ENCODE assay signal across 8 cellular contexts in the genomic region with DNA sequence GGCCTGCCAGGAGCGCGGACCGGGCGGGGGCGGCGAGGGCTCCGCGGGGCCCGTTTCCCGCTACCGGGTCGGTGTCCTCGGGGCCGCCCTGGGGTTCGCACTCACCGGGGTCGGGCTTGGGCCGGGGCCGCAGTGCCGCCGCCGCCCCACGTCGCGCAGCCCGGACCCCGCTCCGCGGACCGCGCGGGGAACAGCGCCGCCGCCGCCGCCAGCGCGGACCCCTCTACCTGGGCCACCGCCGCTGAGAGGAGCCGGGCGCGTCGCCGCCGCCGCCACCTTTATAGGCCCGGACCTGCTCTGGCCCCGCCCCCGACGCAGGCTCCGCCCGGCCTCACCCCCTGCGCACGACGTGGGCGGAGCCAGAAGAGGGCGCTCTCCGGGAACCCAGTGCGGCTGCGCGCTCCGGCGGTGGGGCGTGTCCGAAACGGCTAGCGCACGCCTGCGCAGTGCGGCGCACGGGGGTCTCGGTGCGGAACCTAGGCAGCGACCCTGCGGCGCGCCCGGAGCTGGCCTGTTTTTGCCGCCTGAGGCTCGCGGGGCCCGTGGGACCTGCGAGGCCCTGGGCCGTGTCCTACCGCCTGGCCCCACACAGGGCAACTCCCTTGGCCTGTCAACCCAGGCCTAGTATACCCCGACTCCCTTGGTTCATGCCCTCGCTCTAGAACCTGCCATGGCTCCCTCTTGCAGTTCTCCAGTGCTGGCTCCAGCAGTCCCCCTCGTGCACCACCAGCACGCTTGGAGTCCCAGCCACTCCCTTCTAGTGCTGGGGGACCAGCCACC. TPM values are rescaled to one million over a fixed set of nuclear protein-coding genes. Genes with fewer than 3 reads are reported as not detected.
DNase-seq lines count a peak whose midpoint lies in the region; ATAC-seq and TF ChIP-seq lines count a peak whose summit lies in the region.

TSS of gene MKNK2 (minus strand) at position 254 of the 780 bp plus-strand sequence. CDS start 393 bp downstream, outside the sequence.

- intact Hi-C loops in stomach (cut with DNase I; ENCODE audit: low total_unique reads) = no loop called here

- peaks cover 45% of the 10 kb centered on the region for H4K20me1 ChIP-seq in Karpas-422 (ENCODE audit: insufficient read depth, low read depth, low read length)
- H4K20me1 ChIP-seq in neural cell (ENCODE audit: insufficient read depth) = peaks cover 6% of the 10 kb centered on the region

- H3K27me3 ChIP-seq in Karpas-422 (ENCODE audit: low read length) (no peaks in the 10 kb centered on the region), RWPE2 (ENCODE audit: insufficient read depth, poor library complexity, severe bottlenecking) (no peaks in the 10 kb centered on the region), neural cell (ENCODE audit: insufficient read depth, low read depth, low read length) (no peaks in the 10 kb centered on the region), stomach (no peaks in the 10 kb centered on the region)

- no peaks in the 10 kb centered on the region for H3K9me2 ChIP-seq in Karpas-422 (replicated peaks; ENCODE audit: insufficient read depth, low read length)
- H3K9me2 ChIP-seq in neural cell (ENCODE audit: insufficient read depth, low read length) = no peaks in the 10 kb centered on the region

- peak in 1 of 4 donors; percentile 21 for TF ChIP-seq POLR2A in stomach (IDR thresholded peaks at IDR 0.05)

- WGBS in stomach, 5 donors = 1 to 4% (median 2%) methylated on average over 11 to 92 of the region's 92 CpGs

- no peaks in the 10 kb centered on the region for H3K9me3 ChIP-seq in Karpas-422 (ENCODE audit: low read length)
- no peaks in the 10 kb centered on the region for H3K9me3 ChIP-seq in RWPE2 (ENCODE audit: severe bottlenecking)
- H3K9me3 ChIP-seq in neural cell (ENCODE audit: low read length) = no peaks in the 10 kb centered on the region
- no peaks in the 10 kb centered on the region for H3K9me3 ChIP-seq in stomach

- H3K36me3 ChIP-seq in Karpas-422 (ENCODE audit: insufficient read depth, low read length) = peaks cover 25% of the 10 kb centered on the region
- H3K36me3 ChIP-seq in RWPE2 (ENCODE audit: low read depth) = peaks cover 44% of the 10 kb centered on the region
- H3K36me3 ChIP-seq in neural cell (ENCODE audit: insufficient read depth, low read length) = no peaks in the 10 kb centered on the region
- H3K36me3 ChIP-seq in stomach = peaks cover 5 to 26% (median 21%) of the 10 kb centered on the region in 4 donors

- peak within 1 kb of the TSS; percentile 93 for H3K27ac ChIP-seq in Karpas-422 (ENCODE audit: low read length)
- H3K27ac ChIP-seq in RWPE2 (ENCODE audit: poor library complexity, severe bottlenecking) = peak within 1 kb of the TSS; percentile 83
- peak within 1 kb of the TSS; percentile 76 for H3K27ac ChIP-seq in neural cell (ENCODE audit: low read length)
- H3K27ac ChIP-seq in stomach = peak within 1 kb of the TSS; percentile 94 to 100 (median 100)

- no peaks in the 10 kb centered on the region for H3F3A ChIP-seq in neural cell (ENCODE audit: insufficient read depth, low read length, poor library complexity, severe bottlenecking)

- TF ChIP-seq RAD21 in neural cell (conservative IDR thresholded peaks at IDR 0.05) = peak; percentile 50

- H3K79me2 ChIP-seq in Karpas-422 (ENCODE audit: low read length) (peaks cover 39% of the 10 kb centered on the region), neural cell (replicated peaks; ENCODE audit: insufficient read depth, low read length) (peaks cover 29% of the 10 kb centered on the region)

- TF ChIP-seq EP300 in neural cell (conservative IDR thresholded peaks at IDR 0.05; ENCODE audit: poor library complexity, severe bottlenecking) = peak; percentile 45
- no peak for TF ChIP-seq EP300 in stomach (IDR thresholded peaks at IDR 0.05)

- H3K9ac ChIP-seq in Karpas-422 (ENCODE audit: low read length) = peak within 1 kb of the TSS; percentile 93
- peak within 1 kb of the TSS; percentile 82 for H3K9ac ChIP-seq in neural cell (ENCODE audit: low read length)

- H3K4me3 ChIP-seq in Karpas-422 (ENCODE audit: low read length) = peak within 1 kb of the TSS; percentile 84
- peak within 1 kb of the TSS; percentile 77 for H3K4me3 ChIP-seq in RWPE2 (ENCODE audit: severe bottlenecking)
- H3K4me3 ChIP-seq in fibroblast of the aortic adventitia (ENCODE audit: low read depth, low read length) = peak within 1 kb of the TSS; percentile 89
- H3K4me3 ChIP-seq in neural cell (ENCODE audit: low read length) = peak within 1 kb of the TSS; percentile 98
- H3K4me3 ChIP-seq in stomach = peak within 1 kb of the TSS; percentile 75 to 99 (median 98)

- H3K4me2 ChIP-seq in Karpas-422 (ENCODE audit: low read depth, low read length, poor library complexity, severe bottlenecking) = peak within 1 kb of the TSS; percentile 92
- peak within 1 kb of the TSS; percentile 97 for H3K4me2 ChIP-seq in neural cell (ENCODE audit: low read length)

- TF ChIP-seq CTCF in RWPE2 (IDR thresholded peaks at IDR 0.05; ENCODE audit: poor library complexity, severe bottlenecking) (peak; percentile 44), fibroblast of the aortic adventitia (IDR thresholded peaks at IDR 0.05; ENCODE audit: insufficient read depth, low read length) (peak; percentile 43), neural cell (IDR thresholded peaks at IDR 0.05; ENCODE audit: poor library complexity, severe bottlenecking) (peak; percentile 98), stomach (IDR thresholded peaks at IDR 0.05) (peak in 4 of 7 experiments; percentile 39 to 80 (median 62))

- ATAC-seq in GM21717 (IDR thresholded peaks at IDR 0.05; ENCODE audit: unreplicated experiment) (peak; percentile 29), RWPE2 (ENCODE audit: low read depth) (peak; percentile 53)

- DNase-seq in Daoy (ENCODE audit: low read depth) = peak; percentile 92
- DNase-seq in Karpas-422 = peak; percentile 96
- peak; percentile 77 for DNase-seq in RWPE2 (ENCODE audit: low spot score)
- peak; percentile 88 for DNase-seq in activated effector memory CD4-positive, alpha-beta T cell treated with Interleukin-2 at 50 U/mL for 16 hours
- DNase-seq in fibroblast of the aortic adventitia (ENCODE audit: low read depth) = peak; percentile 85
- DNase-seq in stomach = peak; percentile 94

- H2AFZ ChIP-seq in Karpas-422 (ENCODE audit: low read length) = 0 out of 2 replicates have a peak within 1 kb of the TSS, but pooled peaks have one; percentile 5
- H2AFZ ChIP-seq in neural cell (ENCODE audit: low read depth, low read length) = peak within 1 kb of the TSS; percentile 14

- H3K4me1 ChIP-seq in Karpas-422 (ENCODE audit: low read length) (peaks cover 68% of the 10 kb centered on the region), RWPE2 (ENCODE audit: insufficient read depth, poor library complexity, severe bottlenecking) (peaks cover 47% of the 10 kb centered on the region), stomach (peaks cover 61 to 81% (median 80%) of the 10 kb centered on the region in 4 donors)

TF ChIP-seq in neural cell, 6 proteins besides CTCF, POLR2A, EP300 and RAD21:
- TF ChIP-seq POLR2AphosphoS5 (IDR thresholded peaks at IDR 0.05) (peak; percentile 95), MXI1 (conservative IDR thresholded peaks at IDR 0.05; ENCODE audit: poor library complexity, severe bottlenecking) (peak; percentile 64), REST (IDR thresholded peaks at IDR 0.05; ENCODE audit: borderline replicate concordance) (peak; percentile 67), TAF1 (IDR thresholded peaks at IDR 0.05; ENCODE audit: low read depth) (peak; percentile 67), EZH2 (IDR thresholded peaks at IDR 0.05; ENCODE audit: borderline replicate concordance, insufficient read depth, low read length, poor library complexity, severe bottlenecking) (no peak), SMC3 (conservative IDR thresholded peaks at IDR 0.05; ENCODE audit: poor library complexity) (peak; percentile 67)

RNA-seq across cellular contexts. Expression of gene MKNK2, which starts in this region (rescaled TPM):
- total RNA-seq in Daoy (2014; rRNA removed; shearing (Covaris generic)) = 31.3 and 33.9 TPM in 2 replicates
- 526 and 862 TPM in 2 replicates for total RNA-seq in Karpas-422 (2014; rRNA removed; shearing (Covaris generic); ENCODE audit: low replicate concordance)
- total RNA-seq in fibroblast of the aortic adventitia (ENCODE audit: low replicate concordance) (75.8 and 84.3 TPM in 2 replicates), stomach (100 to 1,000 TPM in 2 of 5 donors, 10 to 100 TPM in 3; 38.7 to 192 (median 83.9) TPM)
- polyA plus RNA-seq in neural cell (27.6 and 37.6 TPM in 2 replicates), stomach (100 to 1,000 TPM; 102 to 164 (median 130) TPM)
- 25.1 and 25.8 TPM in 2 replicates for polyA minus RNA-seq in neural cell

Comparison
In these comparisons a context has a peak if more than half of its experiments do, and no peak if none do; other contexts are left out.
1. Peak in every context shown above with its lines: DNase-seq, ATAC-seq, H3K4me3 ChIP-seq and H3K27ac ChIP-seq.
2. CTCF ChIP-seq: peak in every context shown above with its lines; median percentile 98 in neural cell; 62 in stomach; 44 in RWPE2; 43 in fibroblast of the aortic adventitia.